In the genomic region with DNA sequence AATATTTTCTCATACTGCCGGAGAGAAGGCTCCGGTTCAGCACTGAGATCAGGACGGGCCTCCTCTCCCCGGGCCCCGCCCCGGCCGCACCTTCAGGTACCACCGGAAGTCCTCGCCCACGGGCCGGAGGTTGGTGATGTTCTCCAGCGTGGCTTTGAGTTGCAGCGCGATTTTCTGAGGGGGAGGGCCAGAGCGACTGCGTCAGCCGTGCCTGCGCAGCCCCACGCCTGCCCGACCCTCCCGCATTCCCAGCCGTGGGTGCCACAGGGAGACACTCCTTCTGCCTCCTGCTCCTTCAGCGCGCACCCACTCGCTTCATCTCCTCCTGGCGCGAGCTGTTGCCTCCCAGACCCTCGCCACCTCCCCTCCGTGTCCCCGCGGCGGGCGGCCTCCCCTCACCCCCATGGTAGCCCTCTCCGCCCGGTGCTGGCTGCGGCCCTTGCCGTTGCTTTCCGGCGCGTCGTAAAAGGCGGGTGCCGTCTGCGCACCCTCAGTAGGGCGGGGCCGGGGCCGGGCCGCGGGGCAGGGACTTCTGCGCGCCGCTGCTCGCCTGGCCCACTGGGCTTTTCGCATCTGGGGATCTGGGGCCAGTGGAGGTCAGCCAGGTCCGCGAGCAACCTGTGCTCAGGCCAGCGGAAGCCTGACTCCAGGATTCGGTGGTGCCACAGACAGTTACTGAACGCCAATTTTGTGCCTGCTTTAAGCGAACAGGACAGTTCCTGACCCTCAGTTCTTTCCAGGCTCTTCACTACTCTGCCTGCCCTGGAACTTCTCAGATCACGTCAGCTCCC, we compare ENCODE assay signal across 1 cellular context.
TF ChIP-seq lines count a peak whose summit lies in the region.

A gene (minus strand): TSS at position 464 of the 791 bp plus-strand sequence. CDS start 59 bp downstream, at position 405.

TF ChIP-seq in HepG2, 621 proteins besides CTCF, POLR2A, EP300 and RAD21 (continued from another document and continues in another):
- TF ChIP-seq, protein P1, sequence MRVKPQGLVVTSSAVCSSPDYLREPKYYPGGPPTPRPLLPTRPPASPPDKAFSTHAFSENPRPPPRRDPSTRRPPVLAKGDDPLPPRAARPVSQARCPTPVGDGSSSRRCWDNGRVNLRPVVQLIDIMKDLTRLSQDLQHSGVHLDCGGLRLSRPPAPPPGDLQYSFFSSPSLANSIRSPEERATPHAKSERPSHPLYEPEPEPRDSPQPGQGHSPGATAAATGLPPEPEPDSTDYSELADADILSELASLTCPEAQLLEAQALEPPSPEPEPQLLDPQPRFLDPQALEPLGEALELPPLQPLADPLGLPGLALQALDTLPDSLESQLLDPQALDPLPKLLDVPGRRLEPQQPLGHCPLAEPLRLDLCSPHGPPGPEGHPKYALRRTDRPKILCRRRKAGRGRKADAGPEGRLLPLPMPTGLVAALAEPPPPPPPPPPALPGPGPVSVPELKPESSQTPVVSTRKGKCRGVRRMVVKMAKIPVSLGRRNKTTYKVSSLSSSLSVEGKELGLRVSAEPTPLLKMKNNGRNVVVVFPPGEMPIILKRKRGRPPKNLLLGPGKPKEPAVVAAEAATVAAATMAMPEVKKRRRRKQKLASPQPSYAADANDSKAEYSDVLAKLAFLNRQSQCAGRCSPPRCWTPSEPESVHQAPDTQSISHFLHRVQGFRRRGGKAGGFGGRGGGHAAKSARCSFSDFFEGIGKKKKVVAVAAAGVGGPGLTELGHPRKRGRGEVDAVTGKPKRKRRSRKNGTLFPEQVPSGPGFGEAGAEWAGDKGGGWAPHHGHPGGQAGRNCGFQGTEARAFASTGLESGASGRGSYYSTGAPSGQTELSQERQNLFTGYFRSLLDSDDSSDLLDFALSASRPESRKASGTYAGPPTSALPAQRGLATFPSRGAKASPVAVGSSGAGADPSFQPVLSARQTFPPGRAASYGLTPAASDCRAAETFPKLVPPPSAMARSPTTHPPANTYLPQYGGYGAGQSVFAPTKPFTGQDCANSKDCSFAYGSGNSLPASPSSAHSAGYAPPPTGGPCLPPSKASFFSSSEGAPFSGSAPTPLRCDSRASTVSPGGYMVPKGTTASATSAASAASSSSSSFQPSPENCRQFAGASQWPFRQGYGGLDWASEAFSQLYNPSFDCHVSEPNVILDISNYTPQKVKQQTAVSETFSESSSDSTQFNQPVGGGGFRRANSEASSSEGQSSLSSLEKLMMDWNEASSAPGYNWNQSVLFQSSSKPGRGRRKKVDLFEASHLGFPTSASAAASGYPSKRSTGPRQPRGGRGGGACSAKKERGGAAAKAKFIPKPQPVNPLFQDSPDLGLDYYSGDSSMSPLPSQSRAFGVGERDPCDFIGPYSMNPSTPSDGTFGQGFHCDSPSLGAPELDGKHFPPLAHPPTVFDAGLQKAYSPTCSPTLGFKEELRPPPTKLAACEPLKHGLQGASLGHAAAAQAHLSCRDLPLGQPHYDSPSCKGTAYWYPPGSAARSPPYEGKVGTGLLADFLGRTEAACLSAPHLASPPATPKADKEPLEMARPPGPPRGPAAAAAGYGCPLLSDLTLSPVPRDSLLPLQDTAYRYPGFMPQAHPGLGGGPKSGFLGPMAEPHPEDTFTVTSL (CRISPR knock-in tag; IDR thresholded peaks at IDR 0.05; ENCODE audit: borderline replicate concordance): no peak
- 0 out of 2 replicates have a peak, but pooled peaks have one; percentile 60 for TF ChIP-seq PAX8 (CRISPR knock-in tag; IDR thresholded peaks at IDR 0.05; ENCODE audit: borderline replicate concordance)
- TF ChIP-seq, protein P2, sequence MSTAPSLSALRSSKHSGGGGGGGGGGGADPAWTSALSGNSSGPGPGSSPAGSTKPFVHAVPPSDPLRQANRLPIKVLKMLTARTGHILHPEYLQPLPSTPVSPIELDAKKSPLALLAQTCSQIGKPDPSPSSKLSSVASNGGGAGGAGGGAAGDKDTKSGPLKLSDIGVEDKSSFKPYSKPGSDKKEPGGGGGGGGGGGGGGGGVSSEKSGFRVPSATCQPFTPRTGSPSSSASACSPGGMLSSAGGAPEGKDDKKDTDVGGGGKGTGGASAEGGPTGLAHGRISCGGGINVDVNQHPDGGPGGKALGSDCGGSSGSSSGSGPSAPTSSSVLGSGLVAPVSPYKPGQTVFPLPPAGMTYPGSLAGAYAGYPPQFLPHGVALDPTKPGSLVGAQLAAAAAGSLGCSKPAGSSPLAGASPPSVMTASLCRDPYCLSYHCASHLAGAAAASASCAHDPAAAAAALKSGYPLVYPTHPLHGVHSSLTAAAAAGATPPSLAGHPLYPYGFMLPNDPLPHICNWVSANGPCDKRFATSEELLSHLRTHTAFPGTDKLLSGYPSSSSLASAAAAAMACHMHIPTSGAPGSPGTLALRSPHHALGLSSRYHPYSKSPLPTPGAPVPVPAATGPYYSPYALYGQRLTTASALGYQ (CRISPR knock-in tag; IDR thresholded peaks at IDR 0.05): peak; percentile 66; the same call in 1 of the 2 replicates
- TF ChIP-seq MTA1 (CRISPR knock-in tag; IDR thresholded peaks at IDR 0.05; ENCODE audit: borderline replicate concordance): peak; percentile 87; the same call in 1 of the 2 replicates
- TF ChIP-seq ZNF17 (CRISPR knock-in tag; IDR thresholded peaks at IDR 0.05): no peak
- TF ChIP-seq ZNF562 (CRISPR knock-in tag; IDR thresholded peaks at IDR 0.05; ENCODE audit: borderline replicate concordance): no peak
- TF ChIP-seq, protein P3, sequence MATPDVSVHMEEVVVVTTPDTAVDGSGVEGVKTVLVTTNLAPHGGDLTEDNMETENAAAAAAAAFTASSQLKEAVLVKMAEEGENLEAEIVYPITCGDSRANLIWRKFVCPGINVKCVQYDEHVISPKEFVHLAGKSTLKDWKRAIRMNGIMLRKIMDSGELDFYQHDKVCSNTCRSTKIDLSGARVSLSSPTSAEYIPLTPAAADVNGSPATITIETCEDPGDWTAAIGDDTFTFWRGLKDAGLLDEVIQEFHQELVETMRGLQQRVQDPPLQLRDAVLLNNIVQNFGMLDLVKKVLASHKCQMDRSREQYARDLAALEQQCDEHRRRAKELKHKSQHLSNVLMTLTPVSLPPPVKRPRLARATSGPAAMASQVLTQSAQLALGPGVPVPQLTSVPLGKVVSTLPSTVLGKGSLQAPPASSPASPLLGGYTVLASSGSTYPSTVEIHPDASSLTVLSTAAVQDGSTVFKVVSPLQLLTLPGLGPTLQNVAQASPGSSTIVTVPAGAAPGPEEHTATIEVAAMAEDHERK (CRISPR knock-in tag; IDR thresholded peaks at IDR 0.05; ENCODE audit: low read depth): peak; percentile 58; the same call in 1 of the 2 replicates
- peak; percentile 95 for TF ChIP-seq ZSCAN31 (CRISPR knock-in tag; IDR thresholded peaks at IDR 0.05; ENCODE audit: low read depth)
- peak; percentile 14; the same call in 1 of the 2 replicates for TF ChIP-seq ZNF101 (CRISPR knock-in tag; IDR thresholded peaks at IDR 0.05; ENCODE audit: borderline replicate concordance, low read depth)
- no peak; the same call in 1 of the 2 replicates for TF ChIP-seq ZNF235 (CRISPR knock-in tag; IDR thresholded peaks at IDR 0.05; ENCODE audit: borderline replicate concordance)
- peak; percentile 93 for TF ChIP-seq ZNF430 (CRISPR knock-in tag; IDR thresholded peaks at IDR 0.05)
- peak; percentile 84; the same call in 1 of the 2 replicates for TF ChIP-seq ZNF543 (CRISPR knock-in tag; IDR thresholded peaks at IDR 0.05)
- TF ChIP-seq ZKSCAN8 (CRISPR knock-in tag; IDR thresholded peaks at IDR 0.05; ENCODE audit: borderline replicate concordance): peak; percentile 33; the same call in 1 of the 2 replicates
- TF ChIP-seq, protein P4, sequence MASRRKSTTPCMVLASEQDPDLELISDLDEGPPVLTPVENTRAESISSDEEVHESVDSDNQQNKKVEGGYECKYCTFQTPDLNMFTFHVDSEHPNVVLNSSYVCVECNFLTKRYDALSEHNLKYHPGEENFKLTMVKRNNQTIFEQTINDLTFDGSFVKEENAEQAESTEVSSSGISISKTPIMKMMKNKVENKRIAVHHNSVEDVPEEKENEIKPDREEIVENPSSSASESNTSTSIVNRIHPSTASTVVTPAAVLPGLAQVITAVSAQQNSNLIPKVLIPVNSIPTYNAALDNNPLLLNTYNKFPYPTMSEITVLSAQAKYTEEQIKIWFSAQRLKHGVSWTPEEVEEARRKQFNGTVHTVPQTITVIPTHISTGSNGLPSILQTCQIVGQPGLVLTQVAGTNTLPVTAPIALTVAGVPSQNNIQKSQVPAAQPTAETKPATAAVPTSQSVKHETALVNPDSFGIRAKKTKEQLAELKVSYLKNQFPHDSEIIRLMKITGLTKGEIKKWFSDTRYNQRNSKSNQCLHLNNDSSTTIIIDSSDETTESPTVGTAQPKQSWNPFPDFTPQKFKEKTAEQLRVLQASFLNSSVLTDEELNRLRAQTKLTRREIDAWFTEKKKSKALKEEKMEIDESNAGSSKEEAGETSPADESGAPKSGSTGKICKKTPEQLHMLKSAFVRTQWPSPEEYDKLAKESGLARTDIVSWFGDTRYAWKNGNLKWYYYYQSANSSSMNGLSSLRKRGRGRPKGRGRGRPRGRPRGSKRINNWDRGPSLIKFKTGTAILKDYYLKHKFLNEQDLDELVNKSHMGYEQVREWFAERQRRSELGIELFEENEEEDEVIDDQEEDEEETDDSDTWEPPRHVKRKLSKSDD (CRISPR knock-in tag; IDR thresholded peaks at IDR 0.05; ENCODE audit: low read depth): peak; percentile 74; the same call in 1 of the 2 replicates
- peak; percentile 93 for TF ChIP-seq ZBTB42 (CRISPR knock-in tag; IDR thresholded peaks at IDR 0.05)
- no peak for TF ChIP-seq ZNF766 (CRISPR knock-in tag; IDR thresholded peaks at IDR 0.05; ENCODE audit: borderline replicate concordance)
- TF ChIP-seq PHF20 (CRISPR knock-in tag; IDR thresholded peaks at IDR 0.05): peak; percentile 88
- no peak for TF ChIP-seq MED13 (CRISPR knock-in tag; IDR thresholded peaks at IDR 0.05)
- TF ChIP-seq TCF12 (IDR thresholded peaks at IDR 0.05): no peak
- peak; percentile 66; the same call in 1 of the 2 replicates for TF ChIP-seq TCF12 (CRISPR knock-in tag; IDR thresholded peaks at IDR 0.05)
- no peak for TF ChIP-seq MAFF (IDR thresholded peaks at IDR 0.05; ENCODE audit: low read depth, low read length)
- TF ChIP-seq HIVEP1 (CRISPR knock-in tag; IDR thresholded peaks at IDR 0.05): peak; percentile 92
- no peak for TF ChIP-seq ZNF383 (CRISPR knock-in tag; IDR thresholded peaks at IDR 0.05; ENCODE audit: borderline replicate concordance)
- TF ChIP-seq, protein P5, sequence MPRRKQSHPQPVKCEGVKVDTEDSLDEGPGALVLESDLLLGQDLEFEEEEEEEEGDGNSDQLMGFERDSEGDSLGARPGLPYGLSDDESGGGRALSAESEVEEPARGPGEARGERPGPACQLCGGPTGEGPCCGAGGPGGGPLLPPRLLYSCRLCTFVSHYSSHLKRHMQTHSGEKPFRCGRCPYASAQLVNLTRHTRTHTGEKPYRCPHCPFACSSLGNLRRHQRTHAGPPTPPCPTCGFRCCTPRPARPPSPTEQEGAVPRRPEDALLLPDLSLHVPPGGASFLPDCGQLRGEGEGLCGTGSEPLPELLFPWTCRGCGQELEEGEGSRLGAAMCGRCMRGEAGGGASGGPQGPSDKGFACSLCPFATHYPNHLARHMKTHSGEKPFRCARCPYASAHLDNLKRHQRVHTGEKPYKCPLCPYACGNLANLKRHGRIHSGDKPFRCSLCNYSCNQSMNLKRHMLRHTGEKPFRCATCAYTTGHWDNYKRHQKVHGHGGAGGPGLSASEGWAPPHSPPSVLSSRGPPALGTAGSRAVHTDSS (CRISPR knock-in tag; conservative IDR thresholded peaks at IDR 0.05): peak; percentile 86; the same call in 1 of the 2 replicates
- TF ChIP-seq, protein P6, sequence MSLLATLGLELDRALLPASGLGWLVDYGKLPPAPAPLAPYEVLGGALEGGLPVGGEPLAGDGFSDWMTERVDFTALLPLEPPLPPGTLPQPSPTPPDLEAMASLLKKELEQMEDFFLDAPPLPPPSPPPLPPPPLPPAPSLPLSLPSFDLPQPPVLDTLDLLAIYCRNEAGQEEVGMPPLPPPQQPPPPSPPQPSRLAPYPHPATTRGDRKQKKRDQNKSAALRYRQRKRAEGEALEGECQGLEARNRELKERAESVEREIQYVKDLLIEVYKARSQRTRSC (CRISPR knock-in tag; IDR thresholded peaks at IDR 0.05; ENCODE audit: low read depth): peak; percentile 74; the same call in 1 of the 2 replicates
- TF ChIP-seq RARA (CRISPR knock-in tag; IDR thresholded peaks at IDR 0.05): no peak; the same call in 1 of the 2 replicates
- TF ChIP-seq, protein P7, sequence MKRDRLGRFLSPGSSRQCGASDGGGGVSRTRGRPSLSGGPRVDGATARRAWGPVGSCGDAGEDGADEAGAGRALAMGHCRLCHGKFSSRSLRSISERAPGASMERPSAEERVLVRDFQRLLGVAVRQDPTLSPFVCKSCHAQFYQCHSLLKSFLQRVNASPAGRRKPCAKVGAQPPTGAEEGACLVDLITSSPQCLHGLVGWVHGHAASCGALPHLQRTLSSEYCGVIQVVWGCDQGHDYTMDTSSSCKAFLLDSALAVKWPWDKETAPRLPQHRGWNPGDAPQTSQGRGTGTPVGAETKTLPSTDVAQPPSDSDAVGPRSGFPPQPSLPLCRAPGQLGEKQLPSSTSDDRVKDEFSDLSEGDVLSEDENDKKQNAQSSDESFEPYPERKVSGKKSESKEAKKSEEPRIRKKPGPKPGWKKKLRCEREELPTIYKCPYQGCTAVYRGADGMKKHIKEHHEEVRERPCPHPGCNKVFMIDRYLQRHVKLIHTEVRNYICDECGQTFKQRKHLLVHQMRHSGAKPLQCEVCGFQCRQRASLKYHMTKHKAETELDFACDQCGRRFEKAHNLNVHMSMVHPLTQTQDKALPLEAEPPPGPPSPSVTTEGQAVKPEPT (CRISPR knock-in tag; IDR thresholded peaks at IDR 0.05; ENCODE audit: low read depth): peak; percentile 85
- TF ChIP-seq, protein P8, sequence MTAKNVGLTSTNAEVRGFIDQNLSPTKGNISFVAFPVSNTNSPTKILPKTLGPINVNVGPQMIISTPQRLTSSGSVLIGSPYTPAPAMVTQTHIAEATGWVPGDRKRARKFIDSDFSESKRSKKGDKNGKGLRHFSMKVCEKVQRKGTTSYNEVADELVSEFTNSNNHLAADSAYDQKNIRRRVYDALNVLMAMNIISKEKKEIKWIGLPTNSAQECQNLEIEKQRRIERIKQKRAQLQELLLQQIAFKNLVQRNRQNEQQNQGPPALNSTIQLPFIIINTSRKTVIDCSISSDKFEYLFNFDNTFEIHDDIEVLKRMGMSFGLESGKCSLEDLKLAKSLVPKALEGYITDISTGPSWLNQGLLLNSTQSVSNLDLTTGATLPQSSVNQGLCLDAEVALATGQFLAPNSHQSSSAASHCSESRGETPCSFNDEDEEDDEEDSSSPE (CRISPR knock-in tag; IDR thresholded peaks at IDR 0.05): peak; percentile 84
- 0 out of 2 replicates have a peak, but pooled peaks have one; percentile 72 for TF ChIP-seq GLI4 (CRISPR knock-in tag; IDR thresholded peaks at IDR 0.05; ENCODE audit: borderline replicate concordance)
- no peak for TF ChIP-seq FOXP1 (IDR thresholded peaks at IDR 0.05)
- no peak for TF ChIP-seq FOXP1 (CRISPR knock-in tag; IDR thresholded peaks at IDR 0.05)
- peak; percentile 91 for TF ChIP-seq TARDBP (CRISPR knock-in tag; IDR thresholded peaks at IDR 0.05)
- TF ChIP-seq, protein P9, sequence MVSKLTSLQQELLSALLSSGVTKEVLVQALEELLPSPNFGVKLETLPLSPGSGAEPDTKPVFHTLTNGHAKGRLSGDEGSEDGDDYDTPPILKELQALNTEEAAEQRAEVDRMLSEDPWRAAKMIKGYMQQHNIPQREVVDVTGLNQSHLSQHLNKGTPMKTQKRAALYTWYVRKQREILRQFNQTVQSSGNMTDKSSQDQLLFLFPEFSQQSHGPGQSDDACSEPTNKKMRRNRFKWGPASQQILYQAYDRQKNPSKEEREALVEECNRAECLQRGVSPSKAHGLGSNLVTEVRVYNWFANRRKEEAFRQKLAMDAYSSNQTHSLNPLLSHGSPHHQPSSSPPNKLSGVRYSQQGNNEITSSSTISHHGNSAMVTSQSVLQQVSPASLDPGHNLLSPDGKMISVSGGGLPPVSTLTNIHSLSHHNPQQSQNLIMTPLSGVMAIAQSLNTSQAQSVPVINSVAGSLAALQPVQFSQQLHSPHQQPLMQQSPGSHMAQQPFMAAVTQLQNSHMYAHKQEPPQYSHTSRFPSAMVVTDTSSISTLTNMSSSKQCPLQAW (CRISPR knock-in tag; IDR thresholded peaks at IDR 0.05): peak; percentile 86; the same call in 1 of the 2 replicates
- no peak for TF ChIP-seq FOSL1 (CRISPR knock-in tag; IDR thresholded peaks at IDR 0.05; ENCODE audit: borderline replicate concordance)
- no peak for TF ChIP-seq ATRX (CRISPR knock-in tag; IDR thresholded peaks at IDR 0.05; ENCODE audit: borderline replicate concordance)
- no peak for TF ChIP-seq PCBP2 (optimal IDR thresholded peaks at IDR 0.05; ENCODE audit: low read depth, low read length, poor library complexity, severe bottlenecking)
